18 cellular contexts compared by ENCODE assay signal in the genomic region with DNA sequence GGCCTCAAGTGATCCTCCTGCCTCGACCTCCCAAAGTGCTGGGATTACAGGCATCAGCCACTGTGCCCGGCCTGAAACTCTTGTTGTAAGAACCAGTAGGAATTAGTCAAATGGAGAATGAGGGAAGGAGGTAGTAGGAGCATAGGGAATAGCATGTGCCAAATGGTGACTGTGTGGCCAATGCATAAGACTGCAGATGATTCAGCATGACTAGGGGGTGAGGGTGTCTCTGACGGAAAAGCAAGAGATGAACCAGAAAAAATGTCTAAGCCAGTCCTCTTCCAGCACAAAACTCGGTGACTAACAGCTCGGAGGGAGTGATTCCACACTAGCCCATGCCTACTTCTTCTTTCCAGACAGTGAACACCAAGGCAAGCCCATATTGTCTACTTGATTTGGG. TPM values are rescaled to one million over a fixed set of nuclear protein-coding genes. Genes with fewer than 3 reads are reported as not detected.
DNase-seq lines count a peak whose midpoint lies in the region; ATAC-seq, FAIRE-seq and TF ChIP-seq lines count a peak whose summit lies in the region.
"Had no signal": no experiment of that assay in that cellular context is flagged by ENCODE, and none has a peak within 500 bp of the region (broad histone marks: within the 10 kb centered on the region; RNA-seq: fewer than 3 reads in every experiment).

No MANE protein-coding gene starts in this region.

- no peak for TF ChIP-seq EP300 in A549 (IDR thresholded peaks at IDR 0.05)

- H3K27ac ChIP-seq in A549 (no peak overlapping the region), uterus (no peak overlapping the region)
- H3K27ac ChIP-seq: vagina had no signal

- TF ChIP-seq CTCF in A549 (IDR thresholded peaks at IDR 0.05): no peak
- TF ChIP-seq CTCF in uterus (IDR thresholded peaks at IDR 0.05): no peak

- FAIRE-seq in A549 (lab: Jason Lieb, UNC) (no peak), H54 (lab: Jason Lieb, UNC) (peak; percentile 36)
- FAIRE-seq: A204.1 had no signal

- POLR2A ChIA-PET in A549 (lab: Yijun Ruan, JAX): no interaction called here

- H3K9me3 ChIP-seq in A549: no peaks in the 10 kb centered on the region
- H3K9me3 ChIP-seq in uterus: no peaks in the 10 kb centered on the region
- H3K9me3 ChIP-seq: mucosa of descending colon, vagina had no signal

- H3K27me3 ChIP-seq in uterus: no peaks in the 10 kb centered on the region
- H3K27me3 ChIP-seq: vagina had no signal

- TF ChIP-seq POLR2A in A549 (IDR thresholded peaks at IDR 0.05; ENCODE audit: low read length): no peak
- TF ChIP-seq POLR2A in H54 (IDR thresholded peaks at IDR 0.05; ENCODE audit: low read depth, low read length): no peak
- TF ChIP-seq POLR2A in uterus (IDR thresholded peaks at IDR 0.05): no peak

- H3K4me1 ChIP-seq in A549: no peaks in the 10 kb centered on the region
- no peaks in the 10 kb centered on the region for H3K4me1 ChIP-seq in uterus
- H3K4me1 ChIP-seq: vagina had no signal

- ATAC-seq in A549 (peak; percentile 44 to 56; a peak in 5 of 6 replicates), SK-N-SH treated with all-trans-retinoic acid at 6 μM for 48 hours (peak; percentile 61; the same call in 2 of the 3 replicates)
- ATAC-seq in activated CD4-positive, CD25-positive, alpha-beta regulatory T cell treated with anti-CD3 and anti-CD28 coated beads, Interleukin-2, amount 50 U/mL, for 24 hours: no peak
- ATAC-seq: mucosa of descending colon had no signal

- intact Hi-C loops in uterus (cut with DNase I; ENCODE audit: low total_unique reads): no loop called here

- DNase-seq in A549 (ENCODE audit: low read depth in 1 of 2, low spot score in 1 of 2) (peak in 1 of 2 experiments; percentile 26), H54 (ENCODE audit: insufficient read length, low spot score) (peak; percentile 18), fibroblast of gingiva (ENCODE audit: low read depth) (peak; percentile 65), COR-L47 (lab: John Stamatoyannopoulos, UW) (no peak), uterus (no peak)
- DNase-seq in NK-92 treated with Interleukin-12 subunit alpha and Interleukin-12 subunit beta, amount 100 ng/mL, for 24 hours (lab: John Stamatoyannopoulos, UW): no peak
- DNase-seq: activated CD4-positive, alpha-beta memory T cell treated with anti-CD3 and anti-CD28 coated beads for 36 hours; DMS153; effector CD8-positive, alpha-beta T cell; glutamatergic neuron; kidney glomerular epithelial cell; mucosa of descending colon had no signal

- no peak for TF ChIP-seq RAD21 in A549 (conservative IDR thresholded peaks at IDR 0.05 in 1 of 2, IDR thresholded peaks at IDR 0.05 in 1 of 2)

- no peaks in the 10 kb centered on the region for H3K36me3 ChIP-seq in uterus
- H3K36me3 ChIP-seq: vagina had no signal

- CTCF ChIA-PET in A549 (lab: Yijun Ruan, JAX): no interaction called here

- 46% methylated on average over 5 of the region's 5 CpGs for WGBS in A549 (ENCODE audit: missing lambda C conversion rate)

- H3K4me2 ChIP-seq in A549: no peak overlapping the region
- H3K4me2 ChIP-seq: smooth muscle cell had no signal

- H3K4me3 ChIP-seq in A549 (no peak overlapping the region), uterus (no peak overlapping the region)
- H3K4me3 ChIP-seq: mucosa of descending colon, smooth muscle cell, vagina had no signal

TF ChIP-seq in A549, 52 proteins besides CTCF, POLR2A, EP300 and RAD21 (continues in another document):
- no peak for TF ChIP-seq KDM5A (IDR thresholded peaks at IDR 0.05)
- no peak for TF ChIP-seq CBX8 (IDR thresholded peaks at IDR 0.05)
- TF ChIP-seq CHD2 (IDR thresholded peaks at IDR 0.05; ENCODE audit: low read length, partially characterized antibody): no peak
- no peak for TF ChIP-seq MAFK (IDR thresholded peaks at IDR 0.05; ENCODE audit: partially characterized antibody)
- TF ChIP-seq, protein P1, sequence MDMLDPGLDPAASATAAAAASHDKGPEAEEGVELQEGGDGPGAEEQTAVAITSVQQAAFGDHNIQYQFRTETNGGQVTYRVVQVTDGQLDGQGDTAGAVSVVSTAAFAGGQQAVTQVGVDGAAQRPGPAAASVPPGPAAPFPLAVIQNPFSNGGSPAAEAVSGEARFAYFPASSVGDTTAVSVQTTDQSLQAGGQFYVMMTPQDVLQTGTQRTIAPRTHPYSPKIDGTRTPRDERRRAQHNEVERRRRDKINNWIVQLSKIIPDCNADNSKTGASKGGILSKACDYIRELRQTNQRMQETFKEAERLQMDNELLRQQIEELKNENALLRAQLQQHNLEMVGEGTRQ (IDR thresholded peaks at IDR 0.05): no peak
- TF ChIP-seq FOXS1 (CRISPR knock-in tag; IDR thresholded peaks at IDR 0.05): no peak
- TF ChIP-seq HEYL (CRISPR knock-in tag; IDR thresholded peaks at IDR 0.05): no peak
- TF ChIP-seq, protein P2, sequence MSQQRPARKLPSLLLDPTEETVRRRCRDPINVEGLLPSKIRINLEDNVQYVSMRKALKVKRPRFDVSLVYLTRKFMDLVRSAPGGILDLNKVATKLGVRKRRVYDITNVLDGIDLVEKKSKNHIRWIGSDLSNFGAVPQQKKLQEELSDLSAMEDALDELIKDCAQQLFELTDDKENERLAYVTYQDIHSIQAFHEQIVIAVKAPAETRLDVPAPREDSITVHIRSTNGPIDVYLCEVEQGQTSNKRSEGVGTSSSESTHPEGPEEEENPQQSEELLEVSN (IDR thresholded peaks at IDR 0.05; ENCODE audit: borderline replicate concordance, low read depth): no peak
- no peak for TF ChIP-seq NFE2L2 (conservative IDR thresholded peaks at IDR 0.05; ENCODE audit: low read length)
- no peak for TF ChIP-seq ZSCAN20 (CRISPR knock-in tag; IDR thresholded peaks at IDR 0.05)
- TF ChIP-seq SREBF2 (IDR thresholded peaks at IDR 0.05): no peak
- TF ChIP-seq, protein P3, sequence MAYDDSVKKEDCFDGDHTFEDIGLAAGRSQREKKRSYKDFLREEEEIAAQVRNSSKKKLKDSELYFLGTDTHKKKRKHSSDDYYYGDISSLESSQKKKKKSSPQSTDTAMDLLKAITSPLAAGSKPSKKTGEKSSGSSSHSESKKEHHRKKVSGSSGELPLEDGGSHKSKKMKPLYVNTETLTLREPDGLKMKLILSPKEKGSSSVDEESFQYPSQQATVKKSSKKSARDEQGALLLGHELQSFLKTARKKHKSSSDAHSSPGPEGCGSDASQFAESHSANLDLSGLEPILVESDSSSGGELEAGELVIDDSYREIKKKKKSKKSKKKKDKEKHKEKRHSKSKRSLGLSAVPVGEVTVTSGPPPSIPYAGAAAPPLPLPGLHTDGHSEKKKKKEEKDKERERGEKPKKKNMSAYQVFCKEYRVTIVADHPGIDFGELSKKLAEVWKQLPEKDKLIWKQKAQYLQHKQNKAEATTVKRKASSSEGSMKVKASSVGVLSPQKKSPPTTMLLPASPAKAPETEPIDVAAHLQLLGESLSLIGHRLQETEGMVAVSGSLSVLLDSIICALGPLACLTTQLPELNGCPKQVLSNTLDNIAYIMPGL (CRISPR knock-in tag; IDR thresholded peaks at IDR 0.05; ENCODE audit: borderline replicate concordance): no peak
- TF ChIP-seq CEBPB (IDR thresholded peaks at IDR 0.05): no peak

TF ChIP-seq in SK-N-SH treated with all-trans-retinoic acid at 6 μM for 48 hours, 23 proteins besides CTCF, POLR2A, EP300 and RAD21:
- TF ChIP-seq BACH2 (CRISPR knock-in tag; IDR thresholded peaks at IDR 0.05; ENCODE audit: borderline replicate concordance) (no peak), ZFP30 (CRISPR knock-in tag; IDR thresholded peaks at IDR 0.05) (no peak), ARNTL (CRISPR knock-in tag; IDR thresholded peaks at IDR 0.05; ENCODE audit: borderline replicate concordance, low read depth) (no peak), GLIS3 (CRISPR knock-in tag; IDR thresholded peaks at IDR 0.05) (no peak), ZFP3 (CRISPR knock-in tag; IDR thresholded peaks at IDR 0.05) (no peak)
- TF ChIP-seq, protein P4, sequence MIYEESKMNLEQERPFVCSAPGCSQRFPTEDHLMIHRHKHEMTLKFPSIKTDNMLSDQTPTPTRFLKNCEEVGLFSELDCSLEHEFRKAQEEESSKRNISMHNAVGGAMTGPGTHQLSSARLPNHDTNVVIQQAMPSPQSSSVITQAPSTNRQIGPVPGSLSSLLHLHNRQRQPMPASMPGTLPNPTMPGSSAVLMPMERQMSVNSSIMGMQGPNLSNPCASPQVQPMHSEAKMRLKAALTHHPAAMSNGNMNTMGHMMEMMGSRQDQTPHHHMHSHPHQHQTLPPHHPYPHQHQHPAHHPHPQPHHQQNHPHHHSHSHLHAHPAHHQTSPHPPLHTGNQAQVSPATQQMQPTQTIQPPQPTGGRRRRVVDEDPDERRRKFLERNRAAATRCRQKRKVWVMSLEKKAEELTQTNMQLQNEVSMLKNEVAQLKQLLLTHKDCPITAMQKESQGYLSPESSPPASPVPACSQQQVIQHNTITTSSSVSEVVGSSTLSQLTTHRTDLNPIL (CRISPR knock-in tag; IDR thresholded peaks at IDR 0.05; ENCODE audit: low read depth): no peak

RNA-seq across cellular contexts. Expression of a gene that starts 58.2 kb away (rescaled TPM):
- polyA plus RNA-seq in A549 (2011; rRNA removed) (not detected in 2 replicates), A549 (2017; fragmentation: RNase III; extraction: RNeasy Plus Mini Kit Qiagen cat#74134 plus additional on column Dnase treatment) (not detected in 3 replicates)
- not detected in 2 replicates for polyA plus RNA-seq in A549 (2012; cell fraction: cytosol; rRNA removed)
- polyA plus RNA-seq in A549 (2012; cell fraction: nucleus; rRNA removed): not detected in 2 replicates
- not detected in 2 replicates for polyA minus RNA-seq in A549 (2011; rRNA and poly(A)+ RNA removed)
- not detected for total RNA-seq in uterus
- total RNA-seq: activated CD4-positive, alpha-beta memory T cell treated with anti-CD3 and anti-CD28 coated beads for 36 hours; mucosa of descending colon; osteocyte; smooth muscle cell; vagina had no signal
- polyA plus RNA-seq: smooth muscle cell had no signal

Comparison
In these comparisons a context has a peak if more than half of its experiments do, and no peak if none do; other contexts are left out.
1. ATAC-seq: peak in A549 (2 of 2) and SK-N-SH treated with all-trans-retinoic acid at 6 μM for 48 hours (single experiment); none in activated CD4-positive, CD25-positive, alpha-beta regulatory T cell treated with anti-CD3 and anti-CD28 coated beads, Interleukin-2, amount 50 U/mL, for 24 hours (0 of 2).
2. DNase-seq: peak in H54 (single experiment) and fibroblast of gingiva (single experiment); none in NK-92 treated with Interleukin-12 subunit alpha and Interleukin-12 subunit beta, amount 100 ng/mL, for 24 hours (single experiment), COR-L47 (single experiment) and uterus (0 of 2).